7 cellular contexts compared by ENCODE assay signal in genomic region chr16:2124694-2125444, GRCh38. TPM values are rescaled to one million over a fixed set of nuclear protein-coding genes. Genes with fewer than 3 reads are reported as not detected.
DNase-seq lines count a peak whose midpoint lies in the region; ATAC-seq and TF ChIP-seq lines count a peak whose summit lies in the region.
"Not testable (repeated sequence)": the region's sequence is repeated elsewhere in the genome, so short reads cannot be mapped to it uniquely, and the experiment has no call there.

No MANE protein-coding gene starts in this region.

- peak; percentile 54 to 77 for TF ChIP-seq POLR2A in gastrocnemius medialis (IDR thresholded peaks at IDR 0.05)

- not testable (repeated sequence) for H3K9me3 Mint-ChIP-seq in WTC11

- H3K36me3 Mint-ChIP-seq in WTC11 = not testable (repeated sequence)

- TF ChIP-seq CTCF in WTC11 (IDR thresholded peaks at IDR 0.05); mucosa of descending colon (IDR thresholded peaks at IDR 0.05); gastrocnemius medialis (IDR thresholded peaks at IDR 0.05 in 4 of 5, conservative IDR thresholded peaks at IDR 0.05 in 1 of 5): not testable (repeated sequence)

- intact Hi-C loops in left cardiac atrium (cut with DNase I); mucosa of descending colon (cut with DNase I, micrococcal nuclease); gastrocnemius medialis (cut with DNase I; ENCODE audit: low total_unique reads): not testable (repeated sequence)

- not testable (repeated sequence) for H3K4me3 ChIP-seq in ectodermal cell (ENCODE audit: insufficient read depth, low read depth, low read length); mucosa of descending colon
- H3K4me3 ChIP-seq in gastrocnemius medialis = peak overlapping the region; percentile 51 to 58 (median 52)

- not testable (repeated sequence) for H3K36me3 ChIP-seq in ES-I3 (ENCODE audit: insufficient read depth, low read length); ectodermal cell (ENCODE audit: control insufficient read depth, insufficient read depth, low read length); mucosa of descending colon (ENCODE audit: low read depth); gastrocnemius medialis

- H3K9ac ChIP-seq in ES-I3 (ENCODE audit: low read depth, low read length) = peak overlapping the region; percentile 33; the same call in 1 of the 2 replicates

- DNase-seq in NCI-H2081 treated with DMSO at 0.1 percent for 48 hours (lab: John Stamatoyannopoulos, UW) = peak; percentile 35
- DNase-seq in WTC11 (ENCODE audit: low spot score) = not testable (repeated sequence)
- peak; percentile 84 for DNase-seq in left cardiac atrium
- peak in 2 of 3 donors; percentile 54 to 60 for DNase-seq in mucosa of descending colon
- peak; percentile 57 to 65 for DNase-seq in gastrocnemius medialis

- CTCF ChIA-PET in WTC11 (lab: Charles Lee) = interaction anchor here (0.6 to 2.2 kb wide), 3 partner anchors 16 to 464 kb away, joined by 4 to 8 read pairs (median 7); no protein-coding TSS in a partner anchor

- H3K4me1 ChIP-seq in ES-I3 (ENCODE audit: insufficient read depth, low read length) (peaks cover 17% of the 10 kb centered on the region; the same call in 1 of the 2 replicates), ectodermal cell (ENCODE audit: control insufficient read depth, insufficient read depth, low read length) (peaks cover 18% of the 10 kb centered on the region), mucosa of descending colon (ENCODE audit: low read depth) (peaks cover 24% of the 10 kb centered on the region), gastrocnemius medialis (peaks cover 73 to 91% of the 10 kb centered on the region in 2 donors)

- in situ Hi-C loops in gastrocnemius medialis (cut with MboI; ENCODE audit: low sequenced_read_pairs in 4 of 4) = not testable (repeated sequence)

- peak overlapping the region; percentile 97 for H3K27ac Mint-ChIP-seq in WTC11

- POLR2A ChIA-PET in WTC11 (lab: Charles Lee) = interaction anchor here (0.6 kb wide), 1 partner anchor 108 kb away, joined by 3 read pairs; no protein-coding TSS in a partner anchor

- not testable (repeated sequence) for H3K9me3 ChIP-seq in ES-I3 (ENCODE audit: control insufficient read depth, insufficient read depth, low read length); ectodermal cell (ENCODE audit: control insufficient read depth, low read length); mucosa of descending colon; gastrocnemius medialis

- peak overlapping the region; percentile 31 for H3K4me3 Mint-ChIP-seq in WTC11

- H3K27ac ChIP-seq in ectodermal cell (ENCODE audit: insufficient read depth, low read depth, low read length, poor library complexity, severe bottlenecking) (peak overlapping the region; percentile 67), gastrocnemius medialis (peak overlapping the region; percentile 98 to 100 (median 98))

- not testable (repeated sequence) for H3K27me3 ChIP-seq in ectodermal cell (ENCODE audit: control insufficient read depth, insufficient read depth, low read length, poor library complexity, severe bottlenecking); gastrocnemius medialis

- ATAC-seq in WTC11 = peak; percentile 11
- peak; percentile 51 to 67 for ATAC-seq in left cardiac atrium
- not testable (repeated sequence) for ATAC-seq in mucosa of descending colon
- peak; percentile 34 to 51 for ATAC-seq in gastrocnemius medialis

- H3K27me3 Mint-ChIP-seq in WTC11 (ENCODE audit: low read depth) = not testable (repeated sequence)

- 11 to 22% methylated on average over 37 of the region's 37 CpGs for WGBS in ectodermal cell, 2 experiments

- peaks cover 21% of the 10 kb centered on the region for H3K4me1 Mint-ChIP-seq in WTC11

RNA-seq across cellular contexts. Expression of gene PKD1, which starts 10.8 kb away (rescaled TPM):
- 96.8 to 102 TPM (median 98.9 TPM) in 3 replicates for total RNA-seq in WTC11 (2021)
- 65.6 TPM for polyA plus RNA-seq in ectodermal cell (2013, experiment 1 of 4)
- polyA plus RNA-seq in ectodermal cell (2013, experiment 2 of 4) = 61.0 TPM
- polyA plus RNA-seq in ectodermal cell (2013, experiment 3 of 4) = 46.6 TPM
- 64.9 TPM for polyA plus RNA-seq in ectodermal cell (2013, experiment 4 of 4)
- 100 to 1,000 TPM in 1 of 2 donors, 10 to 100 TPM in 1; 82.2 to 104 TPM for total RNA-seq in left cardiac atrium
- total RNA-seq in mucosa of descending colon = 100 to 1,000 TPM in 1 of 3 donors, 10 to 100 TPM in 2; 63.9 to 233 (median 80.8) TPM
- total RNA-seq in gastrocnemius medialis = 100 to 1,000 TPM; 168 to 376 (median 339) TPM

RNA-seq across cellular contexts. Expression of gene RAB26, which starts 23.6 kb away (rescaled TPM):
- total RNA-seq in WTC11 (2021) (6.2 to 7.3 TPM (median 6.9 TPM) in 3 replicates), left cardiac atrium (under 1 TPM; 0.81 to 0.88 TPM), mucosa of descending colon (10 to 100 TPM in 2 of 3 donors, 1 to 10 TPM in 1; 3.8 to 28.3 (median 15.7) TPM), gastrocnemius medialis (1 to 10 TPM in 2 of 4 donors, not detected in 2; 1.3 to 4.2 TPM)
- polyA plus RNA-seq in ectodermal cell (2013, experiment 1 of 4) = 2.9 TPM
- 3.4 TPM for polyA plus RNA-seq in ectodermal cell (2013, experiment 2 of 4)
- polyA plus RNA-seq in ectodermal cell (2013, experiment 3 of 4) = 3.6 TPM
- 4.9 TPM for polyA plus RNA-seq in ectodermal cell (2013, experiment 4 of 4)

RNA-seq across cellular contexts. Expression of gene TRAF7, which starts 30.7 kb away (rescaled TPM):
- total RNA-seq in WTC11 (2021) (148 to 159 TPM (median 152 TPM) in 3 replicates), left cardiac atrium (10 to 100 TPM; 31.1 to 34.9 TPM), mucosa of descending colon (100 to 1,000 TPM in 1 of 3 donors, 10 to 100 TPM in 2; 91.5 to 104 (median 94.0) TPM), gastrocnemius medialis (10 to 100 TPM; 39.5 to 71.4 (median 55.9) TPM)
- polyA plus RNA-seq in ectodermal cell (2013, experiment 1 of 4) = 79.6 TPM
- 80.0 TPM for polyA plus RNA-seq in ectodermal cell (2013, experiment 2 of 4)
- polyA plus RNA-seq in ectodermal cell (2013, experiment 3 of 4) = 53.4 TPM
- polyA plus RNA-seq in ectodermal cell (2013, experiment 4 of 4) = 55.0 TPM
